In genomic region chr12:116060765-116061164, GRCh38 we compare ENCODE assay signal across 1 cellular context.
TF ChIP-seq lines count a peak whose summit lies in the region.

No MANE protein-coding gene starts in this region.

TF ChIP-seq in K562, 482 proteins besides CTCF, POLR2A, EP300 and RAD21 (continued from another document):
- TF ChIP-seq CTCFL (IDR thresholded peaks at IDR 0.05; ENCODE audit: borderline replicate concordance, insufficient read depth, low read depth, low read length, poor library complexity, severe bottlenecking) (no peak), USF1 (CRISPR knock-in tag; IDR thresholded peaks at IDR 0.05) (no peak), HDAC8 (tag; IDR thresholded peaks at IDR 0.05) (no peak), REST (CRISPR knock-in tag; IDR thresholded peaks at IDR 0.05; ENCODE audit: low read depth) (no peak), ZNF668 (CRISPR knock-in tag; IDR thresholded peaks at IDR 0.05) (no peak), PRMT5 (CRISPR knock-in tag; IDR thresholded peaks at IDR 0.05) (no peak), IRF9 (tag; IDR thresholded peaks at IDR 0.05) (no peak), KAT8 (IDR thresholded peaks at IDR 0.05; ENCODE audit: low read depth) (no peak), ZNF77 (CRISPR knock-in tag; IDR thresholded peaks at IDR 0.05) (no peak), L3MBTL2 (IDR thresholded peaks at IDR 0.05) (no peak), PHF8 (IDR thresholded peaks at IDR 0.05; ENCODE audit: borderline replicate concordance, low read length) (no peak), E2F3 (CRISPR knock-in tag; IDR thresholded peaks at IDR 0.05) (no peak)
